In genomic region chr1:156055649-156056048, GRCh38 we compare ENCODE assay signal across 8 cellular contexts. TPM values are rescaled to one million over a fixed set of nuclear protein-coding genes. Genes with fewer than 3 reads are reported as not detected.
DNase-seq lines count a peak whose midpoint lies in the region; ATAC-seq, FAIRE-seq and TF ChIP-seq lines count a peak whose summit lies in the region.

No MANE protein-coding gene starts in this region.

- H3K4me1 ChIP-seq in HAP-1 (no peaks in the 10 kb centered on the region), fibroblast of lung (ENCODE audit: control insufficient read depth, extremely low read depth, insufficient read depth, low read length) (peaks cover 7% of the 10 kb centered on the region)

- TF ChIP-seq POLR2A in H54 (IDR thresholded peaks at IDR 0.05; ENCODE audit: low read depth, low read length): no peak
- no peak for TF ChIP-seq POLR2A in GM18505 (IDR thresholded peaks at IDR 0.05; ENCODE audit: borderline replicate concordance, extremely low read depth, insufficient read depth, insufficient read length)

- H3K36me3 ChIP-seq in HAP-1 (replicated peaks) (peaks cover 7% of the 10 kb centered on the region), fibroblast of lung (ENCODE audit: control insufficient read depth, insufficient read depth, low read length) (peaks cover 2% of the 10 kb centered on the region)

- H3K27me3 ChIP-seq in HAP-1 (ENCODE audit: low read depth): no peaks in the 10 kb centered on the region
- H3K27me3 ChIP-seq in fibroblast of lung (ENCODE audit: control insufficient read depth, insufficient read depth, low read length): no peaks in the 10 kb centered on the region

- H3K27ac ChIP-seq in fibroblast of lung (ENCODE audit: insufficient read depth, low read length): peak overlapping the region; percentile 74

- no peak overlapping the region for H2AFZ ChIP-seq in fibroblast of lung (ENCODE audit: low read length)

- H3K9ac ChIP-seq in fibroblast of lung (ENCODE audit: insufficient read depth, low read length): no peak overlapping the region

- H3K79me2 ChIP-seq in fibroblast of lung (ENCODE audit: control insufficient read depth, insufficient read depth, low read length): peaks cover 14% of the 10 kb centered on the region

- H3K4me3 ChIP-seq in HAP-1: peak overlapping the region; percentile 98
- peak overlapping the region; percentile 82 to 98 (median 90) for H3K4me3 ChIP-seq in fibroblast of lung (replicated peaks in 1 of 4; ENCODE audit: control extremely low read depth in 1 of 4, insufficient read depth in 1 of 4, low read depth in 3 of 4, low read length in 4 of 4)
- peak overlapping the region; percentile 82 for H3K4me3 ChIP-seq in skeletal muscle cell (ENCODE audit: low read depth, low read length)

- FAIRE-seq in H54 (lab: Jason Lieb, UNC): no peak

- no peak for TF ChIP-seq CTCF in fibroblast of lung (conservative IDR thresholded peaks at IDR 0.05 in 1 of 2, IDR thresholded peaks at IDR 0.05 in 1 of 2; ENCODE audit: low read depth in 1 of 2, low read length in 2 of 2)

- no peak for ATAC-seq in GM18861 (IDR thresholded peaks at IDR 0.05; ENCODE audit: unreplicated experiment)
- no peak for ATAC-seq in GM18505 (IDR thresholded peaks at IDR 0.05; ENCODE audit: unreplicated experiment)

- H3K9me3 ChIP-seq in HAP-1: no peaks in the 10 kb centered on the region
- no peaks in the 10 kb centered on the region for H3K9me3 ChIP-seq in fibroblast of lung (ENCODE audit: control insufficient read depth, insufficient read depth, low read depth, low read length)

- peak overlapping the region; percentile 100 for H3K4me2 ChIP-seq in fibroblast of lung (ENCODE audit: extremely low read depth, insufficient read depth, low read length)

- H4K20me1 ChIP-seq in fibroblast of lung (ENCODE audit: control insufficient read depth, extremely low read depth, insufficient read depth, low read length): no peaks in the 10 kb centered on the region

- no peak for DNase-seq in HAP-1 (ENCODE audit: low spot score in 2 of 2)
- peak; percentile 82 for DNase-seq in SIG-M5 treated with dmso at 0.1 percent for 504 hours (lab: John Stamatoyannopoulos, UW; ENCODE audit: unreplicated experiment)
- DNase-seq in fibroblast of lung (ENCODE audit: low read depth in 2 of 2): no peak
- DNase-seq in skeletal muscle cell (ENCODE audit: low read depth): no peak
- DNase-seq in H54 (ENCODE audit: insufficient read length, low spot score): no peak
- no peak for DNase-seq in activated CD8-positive, alpha-beta memory T cell treated with anti-CD3 and anti-CD28 coated beads, Interleukin-2, amount 50 U/mL, for 48 hours

- in situ Hi-C loops in HAP-1 (cut with MboI; ENCODE audit: low sequenced_read_pairs): loop anchor here (10.0 kb wide), 1 partner anchor 121 kb away; the partner anchor contains the start of gene KHDC4

RNA-seq across cellular contexts. Expression of gene LAMTOR2, which starts 1.1 kb away (rescaled TPM):
- 75.0 and 84.7 TPM in 2 replicates for total RNA-seq in fibroblast of lung
- polyA plus RNA-seq in fibroblast of lung: 56.3 and 59.0 TPM in 2 replicates
- polyA plus RNA-seq in fibroblast of lung (2012): 91.5 and 97.8 TPM in 2 replicates
- polyA minus RNA-seq in fibroblast of lung (ENCODE audit: low replicate concordance): 40.3 and 60.4 TPM in 2 replicates

RNA-seq across cellular contexts. Expression of gene UBQLN4, which starts 2.1 kb away (rescaled TPM):
- 8.7 and 11.1 TPM in 2 replicates for total RNA-seq in fibroblast of lung
- 12.5 and 26.0 TPM in 2 replicates for polyA plus RNA-seq in fibroblast of lung
- polyA plus RNA-seq in fibroblast of lung (2012): 12.7 and 23.8 TPM in 2 replicates
- 26.8 and 49.7 TPM in 2 replicates for polyA minus RNA-seq in fibroblast of lung (ENCODE audit: low replicate concordance)

RNA-seq across cellular contexts. Expression of gene RAB25, which starts 5.3 kb away (rescaled TPM):
- not detected in 2 replicates for total RNA-seq in fibroblast of lung
- polyA plus RNA-seq in fibroblast of lung: not detected in 2 replicates
- not detected in 2 replicates for polyA plus RNA-seq in fibroblast of lung (2012)
- polyA minus RNA-seq in fibroblast of lung (ENCODE audit: low replicate concordance): 1.2 TPM in 1 of 2 replicates, not detected in the other

RNA-seq across cellular contexts. Expression of gene MEX3A, which starts 26.6 kb away (rescaled TPM):
- 1.5 and 1.7 TPM in 2 replicates for total RNA-seq in fibroblast of lung
- polyA plus RNA-seq in fibroblast of lung: 0.96 and 2.1 TPM in 2 replicates
- 0.94 and 2.9 TPM in 2 replicates for polyA plus RNA-seq in fibroblast of lung (2012)
- 2.4 and 3.9 TPM in 2 replicates for polyA minus RNA-seq in fibroblast of lung (ENCODE audit: low replicate concordance)

RNA-seq across cellular contexts. Expression of gene SSR2, which starts 34.9 kb away (rescaled TPM):
- 304 and 455 TPM in 2 replicates for total RNA-seq in fibroblast of lung
- polyA plus RNA-seq in fibroblast of lung: 673 and 941 TPM in 2 replicates
- polyA plus RNA-seq in fibroblast of lung (2012): 321 and 394 TPM in 2 replicates
- 781 and 908 TPM in 2 replicates for polyA minus RNA-seq in fibroblast of lung (ENCODE audit: low replicate concordance)
